Comparison of ENCODE assay signal across 8 cellular contexts in the genomic region with DNA sequence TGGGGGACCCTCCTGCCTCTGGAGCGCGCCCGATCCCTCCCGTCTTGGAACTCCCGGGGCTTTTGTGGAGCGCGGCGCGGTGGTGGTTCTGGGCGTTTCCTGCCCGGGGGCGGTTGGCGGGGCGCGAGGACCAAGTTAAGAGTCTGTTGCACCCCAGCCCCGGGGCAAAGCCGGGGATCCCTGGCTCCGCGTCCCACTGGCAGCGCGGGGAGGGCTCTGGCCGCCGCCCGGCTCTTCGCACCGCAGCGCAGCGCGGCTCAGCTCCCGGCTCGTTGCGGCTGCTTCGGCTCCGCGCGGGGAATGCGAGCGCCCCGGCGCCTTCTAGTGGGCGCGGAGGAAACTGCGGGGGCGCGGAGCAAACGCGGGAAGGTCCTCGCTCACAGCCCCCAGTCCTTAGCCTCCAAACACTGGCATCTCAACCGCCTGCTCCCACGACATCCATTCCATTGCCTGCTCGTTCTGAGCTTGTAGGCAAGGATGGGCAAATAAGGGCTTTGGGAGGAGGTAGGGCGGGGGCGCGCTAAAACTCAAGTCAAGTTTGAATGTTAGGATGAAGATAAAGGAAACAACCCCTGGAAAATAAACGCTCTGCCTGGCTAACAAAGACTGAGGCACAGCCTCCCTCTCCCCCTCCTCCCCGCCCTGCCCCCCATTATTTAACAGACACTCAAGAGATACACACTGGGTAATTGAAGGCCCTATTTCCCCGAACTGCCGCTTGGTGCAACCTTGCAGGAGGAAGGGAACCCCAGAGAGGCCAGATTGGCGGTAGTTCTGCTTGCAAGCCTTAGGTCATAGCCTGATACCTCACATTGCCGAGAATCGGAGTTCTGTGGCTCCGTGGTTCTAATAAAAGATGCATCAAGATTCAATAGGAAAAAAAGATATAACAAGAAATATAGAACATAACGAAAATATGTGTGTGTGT. TPM values are rescaled to one million over a fixed set of nuclear protein-coding genes. Genes with fewer than 3 reads are reported as not detected.
DNase-seq lines count a peak whose midpoint lies in the region; FAIRE-seq and TF ChIP-seq lines count a peak whose summit lies in the region.

TSS of gene B4GALNT1 (minus strand) at position 304 of the 928 bp plus-strand sequence. CDS start 1,069 bp downstream, outside the sequence.

- no peak within 1 kb of the TSS for H3K4me3 ChIP-seq in NB4 (ENCODE audit: low read depth, low read length)
- peak within 1 kb of the TSS; percentile 69 to 82 for H3K4me3 ChIP-seq in ascending aorta

- intact Hi-C loops in ascending aorta (cut with DNase I) = loop anchor here (2.0 kb wide), 1 partner anchor 62 kb away; the partner anchor contains the start of gene OS9

- no peaks in the 10 kb centered on the region for H3K27me3 ChIP-seq in ascending aorta

- DNase-seq in H54 (ENCODE audit: insufficient read length, low spot score) = peak; percentile 82
- peak; percentile 73 for DNase-seq in NB4 (ENCODE audit: low read depth)
- DNase-seq in T follicular helper cell (ENCODE audit: low read depth) = peak; percentile 39
- peak in 1 of 2 donors; percentile 79 for DNase-seq in ascending aorta (ENCODE audit: low spot score in 2 of 2)
- peak; percentile 81 for DNase-seq in hepatic stellate cell (ENCODE audit: low spot score)
- DNase-seq in retina = peak; percentile 96
- DNase-seq in middle frontal gyrus (ENCODE audit: extremely low spot score, low spot score) = no peak

- TF ChIP-seq CTCF in NB4 (IDR thresholded peaks at IDR 0.05; ENCODE audit: low read depth, low read length) = peak; percentile 85
- peak; percentile 87 to 96 (median 92) for TF ChIP-seq CTCF in ascending aorta (IDR thresholded peaks at IDR 0.05)

- no peaks in the 10 kb centered on the region for H3K9me3 ChIP-seq in ascending aorta

- peaks cover 4 to 7% of the 10 kb centered on the region in 2 donors for H3K4me1 ChIP-seq in ascending aorta

- H3K27ac ChIP-seq in ascending aorta = no peak within 1 kb of the TSS

- FAIRE-seq in G401.6 (lab: Jason Lieb, UNC) (peak; percentile 50), H54 (lab: Jason Lieb, UNC) (no peak)

- no peaks in the 10 kb centered on the region for H3K36me3 ChIP-seq in ascending aorta

- TF ChIP-seq POLR2A in H54 (IDR thresholded peaks at IDR 0.05; ENCODE audit: low read depth, low read length) = peak; percentile 32; the same call in 1 of the 2 replicates
- TF ChIP-seq POLR2A in NB4 (IDR thresholded peaks at IDR 0.05; ENCODE audit: extremely low read depth, insufficient read length) = no peak

RNA-seq across cellular contexts. Expression of gene B4GALNT1, which starts in this region (rescaled TPM):
- total RNA-seq in ascending aorta = 16.6 TPM
